9 cellular contexts compared by ENCODE assay signal in genomic region chr1:84146375-84147032, GRCh38. TPM values are rescaled to one million over a fixed set of nuclear protein-coding genes. Genes with fewer than 3 reads are reported as not detected.
DNase-seq lines count a peak whose midpoint lies in the region; ATAC-seq lines count a peak whose summit lies in the region.
"Had no signal": no experiment of that assay in that cellular context is flagged by ENCODE, and none has a peak within 500 bp of the region (broad histone marks: within the 10 kb centered on the region; RNA-seq: fewer than 3 reads in every experiment).

No MANE protein-coding gene starts in this region.

- no peak overlapping the region for H2BK12ac ChIP-seq in mesenchymal stem cell (ENCODE audit: low read length in 2 of 2)

- peak overlapping the region; percentile 43 for H3K4me3 ChIP-seq in CD8-positive, alpha-beta memory T cell (ENCODE audit: low read length)
- no peak overlapping the region for H3K4me3 ChIP-seq in mesenchymal stem cell (ENCODE audit: insufficient read depth in 1 of 2, low read depth in 1 of 2, low read length in 2 of 2)

- H3K27ac ChIP-seq in CD8-positive, alpha-beta memory T cell (ENCODE audit: low read depth, low read length), result no peak overlapping the region
- H3K27ac ChIP-seq in mesenchymal stem cell (ENCODE audit: low read length, poor library complexity, severe bottlenecking), result no peak overlapping the region

- no peak overlapping the region for H3K4me2 ChIP-seq in mesenchymal stem cell (ENCODE audit: low read length, poor library complexity, severe bottlenecking)

- H3K23ac ChIP-seq in mesenchymal stem cell (ENCODE audit: low read length in 2 of 2), result no peak overlapping the region

- no peak overlapping the region for H2BK5ac ChIP-seq in mesenchymal stem cell (ENCODE audit: low read depth, low read length, poor library complexity, severe bottlenecking)

- H3K27ac Mint-ChIP-seq in CD8-positive, alpha-beta memory T cell, result peak overlapping the region; percentile 82 to 99 (median 92)
- peak overlapping the region; percentile 98 for H3K27ac Mint-ChIP-seq in activated naive CD8-positive, alpha-beta T cell

- peak; percentile 37 for ATAC-seq in HG03469 (IDR thresholded peaks at IDR 0.05; ENCODE audit: unreplicated experiment)

- peaks cover 47 to 76% (median 66%) of the 10 kb centered on the region in 3 donors for H3K4me1 Mint-ChIP-seq in CD8-positive, alpha-beta memory T cell
- H3K4me1 Mint-ChIP-seq in activated naive CD8-positive, alpha-beta T cell (ENCODE audit: low read depth), result peaks cover 74% of the 10 kb centered on the region

- H2BK15ac ChIP-seq in mesenchymal stem cell (ENCODE audit: low read depth, poor library complexity, severe bottlenecking), result no peak overlapping the region

- no peak overlapping the region for H3K4ac ChIP-seq in mesenchymal stem cell (ENCODE audit: low read depth in 1 of 2, low read length in 2 of 2)

- POLR2A ChIA-PET in CD8-positive, alpha-beta memory T cell (lab: Charles Lee), result interaction anchor here (2.7 kb wide), 1 partner anchor 428 kb away, joined by 9 read pairs; the partner anchor contains the start of gene CTBS

- H2BK120ac ChIP-seq in mesenchymal stem cell (ENCODE audit: low read depth, low read length), result no peak overlapping the region

- in situ Hi-C loops in G401 (cut with HindIII; ENCODE audit: low sequenced_read_pairs), result no loop called here

- H3K18ac ChIP-seq in mesenchymal stem cell (ENCODE audit: low read depth in 1 of 2, low read length in 2 of 2), result no peak overlapping the region

- H3K9ac ChIP-seq in mesenchymal stem cell (ENCODE audit: low read length), result no peak overlapping the region

- H3K4me1 ChIP-seq in CD8-positive, alpha-beta memory T cell (ENCODE audit: insufficient read depth, low read length), result peaks cover 52% of the 10 kb centered on the region
- peaks cover 2% of the 10 kb centered on the region for H3K4me1 ChIP-seq in mesenchymal stem cell (ENCODE audit: control insufficient read depth, insufficient read depth, low read depth, low read length)

- H3K27me3 Mint-ChIP-seq in CD8-positive, alpha-beta memory T cell, result no peaks in the 10 kb centered on the region
- no peaks in the 10 kb centered on the region for H3K27me3 Mint-ChIP-seq in activated naive CD8-positive, alpha-beta T cell

- H3K36me3 Mint-ChIP-seq in CD8-positive, alpha-beta memory T cell, result peaks cover under 1 to 21% (median 9%) of the 10 kb centered on the region in 3 donors
- peaks cover 2% of the 10 kb centered on the region for H3K36me3 Mint-ChIP-seq in activated naive CD8-positive, alpha-beta T cell

- no peaks in the 10 kb centered on the region for H3K9me3 Mint-ChIP-seq in CD8-positive, alpha-beta memory T cell
- H3K9me3 Mint-ChIP-seq in activated naive CD8-positive, alpha-beta T cell (ENCODE audit: low read depth), result no peaks in the 10 kb centered on the region

- peaks cover 3% of the 10 kb centered on the region for H3K79me1 ChIP-seq in mesenchymal stem cell (replicated peaks; ENCODE audit: low read length, poor library complexity, severe bottlenecking)

- H3K27me3 ChIP-seq in CD8-positive, alpha-beta memory T cell (ENCODE audit: insufficient read depth, low read length, poor library complexity, severe bottlenecking), result no peaks in the 10 kb centered on the region
- H3K27me3 ChIP-seq in mesenchymal stem cell (ENCODE audit: control insufficient read depth in 1 of 2, insufficient read depth in 1 of 2, low read length in 2 of 2), result no peaks in the 10 kb centered on the region

- H4K8ac ChIP-seq in mesenchymal stem cell (ENCODE audit: low read length), result no peak overlapping the region

- H3K36me3 ChIP-seq in CD8-positive, alpha-beta memory T cell (ENCODE audit: insufficient read depth, low read length), result no peaks in the 10 kb centered on the region
- no peaks in the 10 kb centered on the region for H3K36me3 ChIP-seq in mesenchymal stem cell (ENCODE audit: control insufficient read depth in 1 of 2, insufficient read depth in 2 of 2, low read depth in 1 of 2, low read length in 2 of 2)

- H3K14ac ChIP-seq in mesenchymal stem cell (ENCODE audit: low read length in 2 of 2), result no peak overlapping the region

- no peaks in the 10 kb centered on the region for H3K9me3 ChIP-seq in CD8-positive, alpha-beta memory T cell (ENCODE audit: low read length)
- H3K9me3 ChIP-seq in mesenchymal stem cell (ENCODE audit: control insufficient read depth, low read length), result no peaks in the 10 kb centered on the region

- peak overlapping the region; percentile 92 to 99 (median 95) for H3K4me3 Mint-ChIP-seq in CD8-positive, alpha-beta memory T cell
- H3K4me3 Mint-ChIP-seq in activated naive CD8-positive, alpha-beta T cell, result peak overlapping the region; percentile 95

- H4K91ac ChIP-seq in mesenchymal stem cell (ENCODE audit: low read length), result no peak overlapping the region

- H2AK5ac ChIP-seq in mesenchymal stem cell (ENCODE audit: low read length, severe bottlenecking), result no peak overlapping the region

- H2AFZ ChIP-seq in mesenchymal stem cell (ENCODE audit: low read depth, low read length), result no peak overlapping the region

- no CpG with 5 or more reads among the region's 4 CpGs for WGBS in mesenchymal stem cell

- no peak for DNase-seq in CD8-positive, alpha-beta memory T cell
- DNase-seq in mesenchymal stem cell, result peak; percentile 57
- DNase-seq in NCI-H1436 (lab: John Stamatoyannopoulos, UW), result no peak
- DNase-seq in G401 (ENCODE audit: low spot score), result no peak
- DNase-seq in activated CD8-positive, alpha-beta memory T cell treated with anti-CD3 and anti-CD28 coated beads for 24 hours, result no peak
- DNase-seq in SKM-1 (lab: John Stamatoyannopoulos, UW; ENCODE audit: unreplicated experiment), result no peak
- DNase-seq: KBM-7 had no signal

- CTCF ChIA-PET in CD8-positive, alpha-beta memory T cell (lab: Charles Lee), result interaction anchor here (1.2 to 1.4 kb wide), 3 partner anchors 9 to 290 kb away, joined by 3 to 4 read pairs (median 3); no protein-coding TSS in a partner anchor

RNA-seq across cellular contexts. Expression of gene PRKACB, which starts 2.4 kb away (rescaled TPM):
- 10 to 100 TPM; 47.7 to 54.6 TPM for total RNA-seq in CD8-positive, alpha-beta memory T cell
- 97.5 TPM for polyA plus RNA-seq in CD8-positive, alpha-beta memory T cell
- 22.1 TPM for polyA plus RNA-seq in mesenchymal stem cell (2013, experiment 1 of 2)
- polyA plus RNA-seq in mesenchymal stem cell (2013, experiment 2 of 2), result 22.0 TPM
- 7.5 and 15.5 TPM in 2 replicates for total RNA-seq in G401 (2014; rRNA removed; shearing (Covaris generic))
